In genomic region chr6:16331328-16332174, GRCh38 we compare ENCODE assay signal across 8 cellular contexts.
A peak's percentile ranks its signal among the peaks of the same experiment; 100 is the strongest.
DNase-seq lines count a peak whose midpoint lies in the region; ATAC-seq and TF ChIP-seq lines count a peak whose summit lies in the region.

No MANE protein-coding gene starts in this region.

- TF ChIP-seq RAD21 in neural cell (conservative IDR thresholded peaks at IDR 0.05), result peak; percentile 67

- no peaks in the 10 kb centered on the region for H3K9me3 ChIP-seq in OCI-LY3 (ENCODE audit: insufficient read depth, low read length)
- H3K9me3 ChIP-seq in neural cell (ENCODE audit: low read length), result no peaks in the 10 kb centered on the region

- H3K79me2 ChIP-seq in OCI-LY3 (ENCODE audit: low read length) (no peaks in the 10 kb centered on the region), neural cell (replicated peaks; ENCODE audit: insufficient read depth, low read length) (no peaks in the 10 kb centered on the region)

- H3K27me3 ChIP-seq in OCI-LY3 (ENCODE audit: low read depth, low read length) (peaks cover 7% of the 10 kb centered on the region), neural cell (ENCODE audit: insufficient read depth, low read depth, low read length) (no peaks in the 10 kb centered on the region)

- peak; percentile 78 for DNase-seq in AG20443 (ENCODE audit: low spot score)
- peak; percentile 55 for DNase-seq in HK-2 (ENCODE audit: unreplicated experiment)
- peak; percentile 61 for DNase-seq in activated T-cell treated with anti-CD3 and anti-CD28 coated beads, Interleukin-2, amount 50 U/mL, for 1 hour
- peak; percentile 81 for DNase-seq in fibroblast of gingiva (ENCODE audit: low read depth)
- peak in 46 of 49 donors; percentile 11 to 89 (median 64) for DNase-seq in substantia nigra (lab: John Stamatoyannopoulos, UW)

- H3K4me2 ChIP-seq in OCI-LY3 (ENCODE audit: low read length) (peak overlapping the region; percentile 48), neural cell (ENCODE audit: low read length) (peak overlapping the region; percentile 42)

- no peaks in the 10 kb centered on the region for H3K9me2 ChIP-seq in neural cell (ENCODE audit: insufficient read depth, low read length)

- H3K27ac ChIP-seq in OCI-LY3 (ENCODE audit: low read length) (no peak overlapping the region), neural cell (ENCODE audit: low read length) (peak overlapping the region; percentile 86), substantia nigra (ENCODE audit: low read depth, low read length, poor library complexity, severe bottlenecking) (no peak overlapping the region)

- H4K20me1 ChIP-seq in OCI-LY3 (ENCODE audit: insufficient read depth, low read length) (no peaks in the 10 kb centered on the region), neural cell (ENCODE audit: insufficient read depth) (no peaks in the 10 kb centered on the region)

- peak; percentile 85 for TF ChIP-seq CTCF in OCI-LY3 (IDR thresholded peaks at IDR 0.05; ENCODE audit: low read depth, low read length)
- peak; percentile 88 for TF ChIP-seq CTCF in neural cell (IDR thresholded peaks at IDR 0.05; ENCODE audit: poor library complexity, severe bottlenecking)

- H3F3A ChIP-seq in neural cell (ENCODE audit: insufficient read depth, low read length, poor library complexity, severe bottlenecking), result no peaks in the 10 kb centered on the region

- TF ChIP-seq EP300 in neural cell (conservative IDR thresholded peaks at IDR 0.05; ENCODE audit: poor library complexity, severe bottlenecking), result no peak

- H3K36me3 ChIP-seq in OCI-LY3 (replicated peaks; ENCODE audit: low read depth, low read length) (no peaks in the 10 kb centered on the region), neural cell (ENCODE audit: insufficient read depth, low read length) (no peaks in the 10 kb centered on the region)

- H2AFZ ChIP-seq in OCI-LY3 (ENCODE audit: low read depth, low read length) (no peak overlapping the region), neural cell (ENCODE audit: low read depth, low read length) (no peak overlapping the region)

- ATAC-seq in GM18870 (IDR thresholded peaks at IDR 0.05; ENCODE audit: unreplicated experiment), result peak; percentile 61

- H3K4me3 ChIP-seq in OCI-LY3 (ENCODE audit: low read length), result peak overlapping the region; percentile 37
- peak overlapping the region; percentile 52 for H3K4me3 ChIP-seq in neural cell (ENCODE audit: low read length)

- peaks cover 7% of the 10 kb centered on the region; the same call in 1 of the 2 replicates for H3K4me1 ChIP-seq in OCI-LY3 (ENCODE audit: low read length)

- H3K9ac ChIP-seq in OCI-LY3 (ENCODE audit: low read length), result no peak overlapping the region
- peak overlapping the region; percentile 60 for H3K9ac ChIP-seq in neural cell (ENCODE audit: low read length)

TF ChIP-seq in neural cell, 6 proteins besides CTCF, POLR2A, EP300 and RAD21:
- TF ChIP-seq, protein P1, sequence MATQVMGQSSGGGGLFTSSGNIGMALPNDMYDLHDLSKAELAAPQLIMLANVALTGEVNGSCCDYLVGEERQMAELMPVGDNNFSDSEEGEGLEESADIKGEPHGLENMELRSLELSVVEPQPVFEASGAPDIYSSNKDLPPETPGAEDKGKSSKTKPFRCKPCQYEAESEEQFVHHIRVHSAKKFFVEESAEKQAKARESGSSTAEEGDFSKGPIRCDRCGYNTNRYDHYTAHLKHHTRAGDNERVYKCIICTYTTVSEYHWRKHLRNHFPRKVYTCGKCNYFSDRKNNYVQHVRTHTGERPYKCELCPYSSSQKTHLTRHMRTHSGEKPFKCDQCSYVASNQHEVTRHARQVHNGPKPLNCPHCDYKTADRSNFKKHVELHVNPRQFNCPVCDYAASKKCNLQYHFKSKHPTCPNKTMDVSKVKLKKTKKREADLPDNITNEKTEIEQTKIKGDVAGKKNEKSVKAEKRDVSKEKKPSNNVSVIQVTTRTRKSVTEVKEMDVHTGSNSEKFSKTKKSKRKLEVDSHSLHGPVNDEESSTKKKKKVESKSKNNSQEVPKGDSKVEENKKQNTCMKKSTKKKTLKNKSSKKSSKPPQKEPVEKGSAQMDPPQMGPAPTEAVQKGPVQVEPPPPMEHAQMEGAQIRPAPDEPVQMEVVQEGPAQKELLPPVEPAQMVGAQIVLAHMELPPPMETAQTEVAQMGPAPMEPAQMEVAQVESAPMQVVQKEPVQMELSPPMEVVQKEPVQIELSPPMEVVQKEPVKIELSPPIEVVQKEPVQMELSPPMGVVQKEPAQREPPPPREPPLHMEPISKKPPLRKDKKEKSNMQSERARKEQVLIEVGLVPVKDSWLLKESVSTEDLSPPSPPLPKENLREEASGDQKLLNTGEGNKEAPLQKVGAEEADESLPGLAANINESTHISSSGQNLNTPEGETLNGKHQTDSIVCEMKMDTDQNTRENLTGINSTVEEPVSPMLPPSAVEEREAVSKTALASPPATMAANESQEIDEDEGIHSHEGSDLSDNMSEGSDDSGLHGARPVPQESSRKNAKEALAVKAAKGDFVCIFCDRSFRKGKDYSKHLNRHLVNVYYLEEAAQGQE (IDR thresholded peaks at IDR 0.05; ENCODE audit: borderline replicate concordance), result peak; percentile 90
- peak; percentile 74 for TF ChIP-seq SMC3 (conservative IDR thresholded peaks at IDR 0.05; ENCODE audit: poor library complexity)
- no peak for TF ChIP-seq TAF1 (IDR thresholded peaks at IDR 0.05; ENCODE audit: low read depth)
- peak; percentile 9 for TF ChIP-seq POLR2AphosphoS5 (IDR thresholded peaks at IDR 0.05)
- TF ChIP-seq EZH2 (IDR thresholded peaks at IDR 0.05; ENCODE audit: borderline replicate concordance, insufficient read depth, low read length, poor library complexity, severe bottlenecking), result no peak
- TF ChIP-seq MXI1 (conservative IDR thresholded peaks at IDR 0.05; ENCODE audit: poor library complexity, severe bottlenecking), result no peak
